9 cellular contexts compared by ENCODE assay signal in the genomic region with DNA sequence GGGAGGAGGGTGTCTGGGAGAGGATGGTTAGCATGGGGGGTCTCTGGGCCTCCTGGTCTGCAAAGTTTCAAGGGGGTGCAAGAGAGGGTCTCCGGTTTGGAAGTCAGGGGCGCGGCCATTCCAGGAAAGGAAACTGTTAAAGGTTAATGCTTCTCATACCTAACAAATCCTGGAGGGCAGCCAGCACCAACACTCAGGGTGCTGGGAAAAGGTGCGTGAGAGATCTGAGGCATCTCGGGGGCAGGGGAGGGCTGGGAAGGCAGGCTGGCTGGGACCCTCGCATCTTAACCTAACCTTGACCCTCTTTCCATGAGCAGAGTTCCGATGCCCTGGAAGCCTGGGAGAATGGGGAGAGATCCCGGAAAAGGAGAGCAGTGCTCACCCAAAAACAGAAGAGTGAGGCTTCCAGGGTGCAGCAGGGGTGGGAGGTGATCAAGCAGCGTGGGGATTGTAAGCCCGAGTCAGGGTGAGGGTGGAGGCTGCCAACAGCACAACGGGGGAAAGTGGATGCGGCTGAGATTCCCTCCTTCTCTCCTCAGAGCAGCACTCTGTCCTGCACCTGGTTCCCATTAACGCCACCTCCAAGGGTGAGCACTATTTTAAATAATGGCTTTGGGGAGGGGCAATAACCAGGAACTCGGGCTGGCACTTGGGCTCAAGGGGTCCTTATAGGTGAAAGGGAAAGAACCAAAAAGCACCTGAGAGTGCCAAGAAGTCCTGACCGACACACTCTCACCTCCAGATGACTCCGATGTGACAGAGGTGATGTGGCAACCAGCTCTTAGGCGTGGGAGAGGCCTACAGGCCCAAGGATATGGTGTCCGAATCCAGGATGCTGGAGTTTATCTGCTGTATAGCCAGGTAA. TPM values are rescaled to one million over a fixed set of nuclear protein-coding genes. Genes with fewer than 3 reads are reported as not detected.
DNase-seq lines count a peak whose midpoint lies in the region; ATAC-seq and TF ChIP-seq lines count a peak whose summit lies in the region.
"Had no signal": no experiment of that assay in that cellular context is flagged by ENCODE, and none has a peak within 500 bp of the region (broad histone marks: within the 10 kb centered on the region; RNA-seq: fewer than 3 reads in every experiment).

No MANE protein-coding gene starts in this region.

- H3K27me3 Mint-ChIP-seq in CD4-positive, CD25-positive, alpha-beta regulatory T cell, result peaks cover 7% of the 10 kb centered on the region

- in situ Hi-C loops in HAP-1 (cut with MboI; ENCODE audit: low sequenced_read_pairs), result no loop called here

- no peak overlapping the region for H3K18ac ChIP-seq in neuronal stem cell (ENCODE audit: low read length)

- H3K4me3 Mint-ChIP-seq in CD4-positive, CD25-positive, alpha-beta regulatory T cell, result peak overlapping the region in 3 of 4 donors; percentile 94 to 97 (median 95)

- DNase-seq in CD4-positive, CD25-positive, alpha-beta regulatory T cell, result no peak
- DNase-seq in NB4 (ENCODE audit: low read depth) (no peak), neuronal stem cell (ENCODE audit: low spot score) (no peak), NCI-H774 (lab: John Stamatoyannopoulos, UW) (no peak), HAP-1 (ENCODE audit: low spot score in 2 of 2) (no peak)
- DNase-seq: NCI-H446 treated with DMSO at 0.1 percent for 48 hours had no signal

- H3K36me3 Mint-ChIP-seq in CD4-positive, CD25-positive, alpha-beta regulatory T cell, result peaks cover 9% of the 10 kb centered on the region

- no peak overlapping the region for H4K8ac ChIP-seq in neuronal stem cell (ENCODE audit: low read depth, low read length)

- H3K4me1 ChIP-seq in CD4-positive, CD25-positive, alpha-beta regulatory T cell (ENCODE audit: control insufficient read depth, insufficient read depth, low read length, poor library complexity, severe bottlenecking), result peaks cover 40% of the 10 kb centered on the region
- H3K4me1 ChIP-seq in duodenal mucosa (ENCODE audit: control insufficient read depth in 1 of 2, insufficient read depth in 2 of 2, low read length in 2 of 2), result peaks cover 47 to 64% of the 10 kb centered on the region in 2 donors
- peaks cover 24 to 25% of the 10 kb centered on the region in 2 donors for H3K4me1 ChIP-seq in neuronal stem cell (ENCODE audit: control insufficient read depth in 2 of 2, insufficient read depth in 1 of 2, low read depth in 1 of 2, low read length in 2 of 2)
- peaks cover 11% of the 10 kb centered on the region for H3K4me1 ChIP-seq in HAP-1

- H2BK120ac ChIP-seq in neuronal stem cell (ENCODE audit: low read depth, low read length), result no peak overlapping the region

- H3K36me3 ChIP-seq in CD4-positive, CD25-positive, alpha-beta regulatory T cell (ENCODE audit: control insufficient read depth, insufficient read depth, low read length), result peaks cover 2% of the 10 kb centered on the region
- H3K36me3 ChIP-seq in duodenal mucosa (ENCODE audit: control insufficient read depth in 1 of 2, insufficient read depth in 2 of 2, low read length in 2 of 2), result peaks cover 3 to 9% of the 10 kb centered on the region in 2 donors
- peaks cover 7 to 13% of the 10 kb centered on the region in 2 donors for H3K36me3 ChIP-seq in neuronal stem cell (replicated peaks in 1 of 2; ENCODE audit: control insufficient read depth in 2 of 2, insufficient read depth in 2 of 2, low read length in 2 of 2)
- H3K36me3 ChIP-seq in HAP-1 (replicated peaks), result peaks cover 12% of the 10 kb centered on the region

- no CpG with 5 or more reads among the region's 18 CpGs for WGBS in neuronal stem cell (ENCODE audit: extremely low coverage in 2 of 2, insufficient read length in 2 of 2, insufficient replicate concordance in 1 of 2), 2 donors

- H3K27me3 ChIP-seq in CD4-positive, CD25-positive, alpha-beta regulatory T cell (ENCODE audit: control insufficient read depth, insufficient read depth, low read length), result no peaks in the 10 kb centered on the region
- no peaks in the 10 kb centered on the region for H3K27me3 ChIP-seq in duodenal mucosa (ENCODE audit: control insufficient read depth in 1 of 2, insufficient read depth in 2 of 2, low read length in 2 of 2)
- H3K27me3 ChIP-seq in neuronal stem cell (ENCODE audit: control insufficient read depth in 3 of 3, insufficient read depth in 3 of 3, low read depth in 1 of 3, low read length in 3 of 3), result no peaks in the 10 kb centered on the region
- no peaks in the 10 kb centered on the region for H3K27me3 ChIP-seq in HAP-1 (ENCODE audit: low read depth)

- peaks cover 16 to 59% (median 30%) of the 10 kb centered on the region in 4 donors for H3K4me1 Mint-ChIP-seq in CD4-positive, CD25-positive, alpha-beta regulatory T cell

- no peak overlapping the region for H3K4me3 ChIP-seq in CD4-positive, CD25-positive, alpha-beta regulatory T cell (ENCODE audit: low read depth, low read length)
- H3K4me3 ChIP-seq in NB4 (ENCODE audit: low read depth, low read length) (peak overlapping the region; percentile 21), duodenal mucosa (ENCODE audit: low read depth in 1 of 2, low read length in 2 of 2) (peak overlapping the region; percentile 71 to 90), neuronal stem cell (ENCODE audit: low read length in 2 of 2) (no peak overlapping the region), HAP-1 (no peak overlapping the region)

- no peak overlapping the region for H3K27ac ChIP-seq in CD4-positive, CD25-positive, alpha-beta regulatory T cell (ENCODE audit: insufficient read depth, low read length, poor library complexity, severe bottlenecking)
- peak overlapping the region; percentile 98 for H3K27ac ChIP-seq in duodenal mucosa (ENCODE audit: low read depth, low read length)
- no peak overlapping the region for H3K27ac ChIP-seq in neuronal stem cell (replicated peaks; ENCODE audit: low read length)

- H3K14ac ChIP-seq in neuronal stem cell (ENCODE audit: low read length), result no peak overlapping the region

- H3K4me2 ChIP-seq in neuronal stem cell (ENCODE audit: insufficient read depth, low read length, poor library complexity, severe bottlenecking), result no peak overlapping the region

- no peak overlapping the region for H3K4ac ChIP-seq in neuronal stem cell (ENCODE audit: low read length)

- H3K23ac ChIP-seq in neuronal stem cell (ENCODE audit: low read depth, low read length, poor library complexity), result no peak overlapping the region

- peak overlapping the region; percentile 90 for H2BK15ac ChIP-seq in neuronal stem cell (ENCODE audit: low read length)

- H3K9ac ChIP-seq in duodenal mucosa (ENCODE audit: low read depth in 1 of 2, low read length in 2 of 2) (peak overlapping the region; percentile 71 to 83), neuronal stem cell (ENCODE audit: low read depth, low read length, poor library complexity) (no peak overlapping the region)

- H2AK5ac ChIP-seq in neuronal stem cell (ENCODE audit: low read depth, low read length), result peak overlapping the region; percentile 58

- H2BK5ac ChIP-seq in neuronal stem cell (ENCODE audit: low read length), result no peak overlapping the region

- no peak for TF ChIP-seq POLR2A in NB4 (IDR thresholded peaks at IDR 0.05; ENCODE audit: extremely low read depth, insufficient read length)

- H3K9me3 Mint-ChIP-seq in CD4-positive, CD25-positive, alpha-beta regulatory T cell, result no peaks in the 10 kb centered on the region

- H3K27ac Mint-ChIP-seq in CD4-positive, CD25-positive, alpha-beta regulatory T cell, result peak overlapping the region in 1 of 3 donors; percentile 76

- no peak overlapping the region for H4K91ac ChIP-seq in neuronal stem cell (ENCODE audit: low read depth, low read length, poor library complexity)

- no peak overlapping the region for H2BK12ac ChIP-seq in neuronal stem cell (ENCODE audit: low read length)

- peaks cover 5% of the 10 kb centered on the region for H3K79me1 ChIP-seq in neuronal stem cell (ENCODE audit: low read depth, low read length)

- ATAC-seq in CD4-positive, CD25-positive, alpha-beta regulatory T cell (ENCODE audit: low read depth in 2 of 2), result no peak
- ATAC-seq in GM21360 (IDR thresholded peaks at IDR 0.05; ENCODE audit: unreplicated experiment), result no peak
- no peak for ATAC-seq in HG02571 (IDR thresholded peaks at IDR 0.05; ENCODE audit: unreplicated experiment)

- no peak for TF ChIP-seq CTCF in NB4 (IDR thresholded peaks at IDR 0.05; ENCODE audit: low read depth, low read length)

- peak overlapping the region; percentile 94 for H2AFZ ChIP-seq in neuronal stem cell (ENCODE audit: low read length)

- H3K9me3 ChIP-seq in CD4-positive, CD25-positive, alpha-beta regulatory T cell (ENCODE audit: control insufficient read depth in 2 of 2, low read length in 2 of 2), result no peaks in the 10 kb centered on the region
- no peaks in the 10 kb centered on the region for H3K9me3 ChIP-seq in duodenal mucosa (ENCODE audit: control insufficient read depth in 1 of 2, low read length in 2 of 2)
- no peaks in the 10 kb centered on the region for H3K9me3 ChIP-seq in neuronal stem cell (replicated peaks in 1 of 2; ENCODE audit: control insufficient read depth in 2 of 2, insufficient read depth in 1 of 2, low read depth in 1 of 2, low read length in 2 of 2)
- no peaks in the 10 kb centered on the region for H3K9me3 ChIP-seq in HAP-1

RNA-seq across cellular contexts. Expression of a gene that starts 1.0 kb away (rescaled TPM):
- total RNA-seq in CD4-positive, CD25-positive, alpha-beta regulatory T cell, result 1.6 TPM
- under 1 TPM in 3 of 4 donors, not detected in 1; 0.41 to 0.52 (median 0.44) TPM for polyA plus RNA-seq in CD4-positive, CD25-positive, alpha-beta regulatory T cell
- 0.63 TPM for polyA plus RNA-seq in neuronal stem cell (2013, experiment 1 of 2)
- 0.62 TPM for polyA plus RNA-seq in neuronal stem cell (2013, experiment 2 of 2)

RNA-seq across cellular contexts. Expression of a gene that starts 2.2 kb away (rescaled TPM):
- 30.7 TPM for total RNA-seq in CD4-positive, CD25-positive, alpha-beta regulatory T cell
- polyA plus RNA-seq in CD4-positive, CD25-positive, alpha-beta regulatory T cell, result 10 to 100 TPM; 10.1 to 16.1 (median 11.8) TPM
- polyA plus RNA-seq in neuronal stem cell (2013, experiment 1 of 2), result 34.1 TPM
- 35.5 TPM for polyA plus RNA-seq in neuronal stem cell (2013, experiment 2 of 2)

RNA-seq across cellular contexts. Expression of a gene that starts 10.7 kb away (rescaled TPM):
- total RNA-seq in CD4-positive, CD25-positive, alpha-beta regulatory T cell, result 46.9 TPM
- 10 to 100 TPM; 35.5 to 49.6 (median 41.9) TPM for polyA plus RNA-seq in CD4-positive, CD25-positive, alpha-beta regulatory T cell
- polyA plus RNA-seq in neuronal stem cell (2013, experiment 1 of 2), result 4.8 TPM
- polyA plus RNA-seq in neuronal stem cell (2013, experiment 2 of 2), result 4.9 TPM

RNA-seq across cellular contexts. Expression of a gene that starts 19.9 kb away (rescaled TPM):
- total RNA-seq in CD4-positive, CD25-positive, alpha-beta regulatory T cell, result 0.25 TPM
- 1 to 10 TPM in 1 of 4 donors, under 1 TPM in 2, not detected in 1; 0.65 to 1.2 (median 0.89) TPM for polyA plus RNA-seq in CD4-positive, CD25-positive, alpha-beta regulatory T cell
- polyA plus RNA-seq in neuronal stem cell (2013, experiment 1 of 2), result 0.13 TPM
- 0.15 TPM for polyA plus RNA-seq in neuronal stem cell (2013, experiment 2 of 2)

RNA-seq across cellular contexts. Expression of a gene that starts 24.1 kb away (rescaled TPM):
- 40.0 TPM for total RNA-seq in CD4-positive, CD25-positive, alpha-beta regulatory T cell
- polyA plus RNA-seq in CD4-positive, CD25-positive, alpha-beta regulatory T cell, result 10 to 100 TPM; 41.0 to 63.7 (median 48.4) TPM
- polyA plus RNA-seq in neuronal stem cell (2013, experiment 1 of 2), result 99.7 TPM
- 99.4 TPM for polyA plus RNA-seq in neuronal stem cell (2013, experiment 2 of 2)

Comparison
In these comparisons a context has a peak if more than half of its experiments do, and no peak if none do; other contexts are left out.
1. H3K4me3 ChIP-seq: peak in NB4 (single experiment) and duodenal mucosa (2 of 2); none in CD4-positive, CD25-positive, alpha-beta regulatory T cell (single experiment), neuronal stem cell (0 of 2) and HAP-1 (single experiment).